ENCODE assay signal across 12 cellular contexts in genomic region chr12:130754234-130755001, GRCh38. TPM values are rescaled to one million over a fixed set of nuclear protein-coding genes. Genes with fewer than 3 reads are reported as not detected.
DNase-seq lines count a peak whose midpoint lies in the region; ATAC-seq and TF ChIP-seq lines count a peak whose summit lies in the region.
"Had no signal": no experiment of that assay in that cellular context is flagged by ENCODE, and none has a peak within 500 bp of the region (broad histone marks: within the 10 kb centered on the region; RNA-seq: fewer than 3 reads in every experiment).

No MANE protein-coding gene starts in this region.

- no peaks in the 10 kb centered on the region for H3K79me1 ChIP-seq in mesenchymal stem cell (replicated peaks; ENCODE audit: low read length, poor library complexity, severe bottlenecking)

- no peak overlapping the region for H3K27ac ChIP-seq in mesenchymal stem cell (ENCODE audit: low read length, poor library complexity, severe bottlenecking)
- H3K27ac ChIP-seq: VCaP had no signal

- H3K14ac ChIP-seq in mesenchymal stem cell (ENCODE audit: low read length in 2 of 2): no peak overlapping the region

- H4K8ac ChIP-seq in mesenchymal stem cell (ENCODE audit: low read length): no peak overlapping the region

- POLR2A ChIA-PET in activated CD4-positive, alpha-beta memory T cell treated with anti-CD3 and anti-CD28 coated beads for 36 hours (lab: Charles Lee): no interaction called here

- intact Hi-C loops in CD14-positive monocyte (cut with micrococcal nuclease): no loop called here
- intact Hi-C loops in activated CD4-positive, alpha-beta memory T cell treated with anti-CD3 and anti-CD28 coated beads for 36 hours (cut with micrococcal nuclease): no loop called here

- peaks cover 3% of the 10 kb centered on the region for H3K9me3 ChIP-seq in mesenchymal stem cell (ENCODE audit: control insufficient read depth, low read length)

- H3K4me1 Mint-ChIP-seq in CD14-positive monocyte (no peaks in the 10 kb centered on the region), memory B cell (peaks cover 13% of the 10 kb centered on the region)
- H3K4me1 Mint-ChIP-seq in activated CD4-positive, alpha-beta memory T cell treated with anti-CD3 and anti-CD28 coated beads for 36 hours (ENCODE audit: low read depth): peaks cover 4% of the 10 kb centered on the region

- H2BK12ac ChIP-seq in mesenchymal stem cell (ENCODE audit: low read length in 2 of 2): no peak overlapping the region

- H3K9me3 Mint-ChIP-seq in CD14-positive monocyte (peaks cover 5 to 11% (median 8%) of the 10 kb centered on the region in 7 donors), memory B cell (peaks cover 7% of the 10 kb centered on the region)
- peaks cover 5% of the 10 kb centered on the region for H3K9me3 Mint-ChIP-seq in activated CD4-positive, alpha-beta memory T cell treated with anti-CD3 and anti-CD28 coated beads for 36 hours

- H2BK120ac ChIP-seq in mesenchymal stem cell (ENCODE audit: low read depth, low read length): no peak overlapping the region

- H2BK15ac ChIP-seq in mesenchymal stem cell (ENCODE audit: low read depth, poor library complexity, severe bottlenecking): no peak overlapping the region

- no peak overlapping the region for H3K9ac ChIP-seq in mesenchymal stem cell (ENCODE audit: low read length)

- H3K27me3 ChIP-seq in mesenchymal stem cell (ENCODE audit: control insufficient read depth in 1 of 2, insufficient read depth in 1 of 2, low read length in 2 of 2): peaks cover 0 to 20% of the 10 kb centered on the region in 2 experiments

- no peak for TF ChIP-seq CTCF in CD14-positive monocyte (IDR thresholded peaks at IDR 0.05)

- peaks cover 0 to 2% (median 1%) of the 10 kb centered on the region in 3 donors for H3K27me3 Mint-ChIP-seq in CD14-positive monocyte (ENCODE audit: low read depth in 3 of 3)
- H3K27me3 Mint-ChIP-seq in activated CD4-positive, alpha-beta memory T cell treated with anti-CD3 and anti-CD28 coated beads for 36 hours: no peaks in the 10 kb centered on the region
- peaks cover 2% of the 10 kb centered on the region for H3K27me3 Mint-ChIP-seq in memory B cell

- WGBS in mesenchymal stem cell: 84% methylated on average over 3 of the region's 3 CpGs

- DNase-seq in CD14-positive monocyte (ENCODE audit: low spot score) (no peak), GF-D8 (lab: John Stamatoyannopoulos, UW) (peak; percentile 24), memory B cell (ENCODE audit: low spot score in 2 of 2) (no peak), mesenteric fat pad (ENCODE audit: low spot score) (no peak), Kasumi-1 (lab: John Stamatoyannopoulos, UW) (no peak), mesenchymal stem cell (no peak)
- DNase-seq in activated CD4-positive, alpha-beta memory T cell treated with anti-CD3 and anti-CD28 coated beads for 36 hours: no peak
- DNase-seq: NCI-H345; stimulated activated CD8-positive, alpha-beta memory T cell treated with anti-CD3 and anti-CD28 coated beads, Interleukin-4, amount 100 ng/mL, for 48 hours had no signal

- H2AK5ac ChIP-seq in mesenchymal stem cell (ENCODE audit: low read length, severe bottlenecking): no peak overlapping the region

- H3K23ac ChIP-seq in mesenchymal stem cell (ENCODE audit: low read length in 2 of 2): no peak overlapping the region

- no peak for ATAC-seq in memory B cell (ENCODE audit: low read depth)
- no peak for ATAC-seq in GM21515 (IDR thresholded peaks at IDR 0.05; ENCODE audit: unreplicated experiment)
- ATAC-seq: Right ventricle myocardium inferior had no signal

- H3K27ac Mint-ChIP-seq in CD14-positive monocyte (peak overlapping the region in 5 of 7 donors; percentile 27 to 81 (median 51)), memory B cell (peak overlapping the region; percentile 64)
- H3K27ac Mint-ChIP-seq in activated CD4-positive, alpha-beta memory T cell treated with anti-CD3 and anti-CD28 coated beads for 36 hours: peak overlapping the region; percentile 64

- no peak overlapping the region for H3K4me3 Mint-ChIP-seq in CD14-positive monocyte
- no peak overlapping the region for H3K4me3 Mint-ChIP-seq in activated CD4-positive, alpha-beta memory T cell treated with anti-CD3 and anti-CD28 coated beads for 36 hours
- peak overlapping the region; percentile 3 for H3K4me3 Mint-ChIP-seq in memory B cell

- no peak overlapping the region for H3K4me2 ChIP-seq in mesenchymal stem cell (ENCODE audit: low read length, poor library complexity, severe bottlenecking)

- H2AFZ ChIP-seq in mesenchymal stem cell (ENCODE audit: low read depth, low read length): no peak overlapping the region

- CTCF ChIA-PET in activated CD4-positive, alpha-beta memory T cell treated with anti-CD3 and anti-CD28 coated beads for 36 hours (lab: Charles Lee): interaction anchor here (1.2 kb wide), 1 partner anchor 378 kb away, joined by 3 read pairs; no protein-coding TSS in a partner anchor

- H3K4ac ChIP-seq in mesenchymal stem cell (ENCODE audit: low read depth in 1 of 2, low read length in 2 of 2): no peak overlapping the region

- H3K4me3 ChIP-seq in mesenchymal stem cell (ENCODE audit: insufficient read depth in 1 of 2, low read depth in 1 of 2, low read length in 2 of 2): no peak overlapping the region

- H4K91ac ChIP-seq in mesenchymal stem cell (ENCODE audit: low read length): no peak overlapping the region

- H3K4me1 ChIP-seq in mesenchymal stem cell (ENCODE audit: control insufficient read depth, insufficient read depth, low read depth, low read length): no peaks in the 10 kb centered on the region

- no peaks in the 10 kb centered on the region for H3K36me3 ChIP-seq in mesenchymal stem cell (ENCODE audit: control insufficient read depth in 1 of 2, insufficient read depth in 2 of 2, low read depth in 1 of 2, low read length in 2 of 2)

- H2BK5ac ChIP-seq in mesenchymal stem cell (ENCODE audit: low read depth, low read length, poor library complexity, severe bottlenecking): no peak overlapping the region

- H3K36me3 Mint-ChIP-seq in CD14-positive monocyte (no peaks in the 10 kb centered on the region), memory B cell (peaks cover 4% of the 10 kb centered on the region)
- peaks cover 3% of the 10 kb centered on the region for H3K36me3 Mint-ChIP-seq in activated CD4-positive, alpha-beta memory T cell treated with anti-CD3 and anti-CD28 coated beads for 36 hours

- H3K18ac ChIP-seq in mesenchymal stem cell (ENCODE audit: low read depth in 1 of 2, low read length in 2 of 2): no peak overlapping the region

RNA-seq across cellular contexts. Expression of gene RIMBP2, which starts 38.3 kb away (rescaled TPM):
- not detected for polyA plus RNA-seq in CD14-positive monocyte
- under 1 TPM in 1 of 2 experiments, not detected in 1; 0.27 TPM for total RNA-seq in activated CD4-positive, alpha-beta memory T cell treated with anti-CD3 and anti-CD28 coated beads for 36 hours
- total RNA-seq in mesenteric fat pad: 1.1 TPM
- 0.06 TPM for polyA plus RNA-seq in mesenchymal stem cell (2013, experiment 1 of 2)
- polyA plus RNA-seq in mesenchymal stem cell (2013, experiment 2 of 2): 0.04 TPM
- total RNA-seq: Right ventricle myocardium inferior had no signal
